Comparison of ENCODE assay signal across 1 cellular context in genomic region chr2:145751155-145751554, GRCh38.
TF ChIP-seq lines count a peak whose summit lies in the region.

No MANE protein-coding gene starts in this region.

TF ChIP-seq in IMR-90, 13 proteins besides CTCF, POLR2A, EP300 and RAD21 (continued from another document):
- no peak for TF ChIP-seq MAZ (IDR thresholded peaks at IDR 0.05; ENCODE audit: borderline replicate concordance, low read depth, low read length)
